In the genomic region with DNA sequence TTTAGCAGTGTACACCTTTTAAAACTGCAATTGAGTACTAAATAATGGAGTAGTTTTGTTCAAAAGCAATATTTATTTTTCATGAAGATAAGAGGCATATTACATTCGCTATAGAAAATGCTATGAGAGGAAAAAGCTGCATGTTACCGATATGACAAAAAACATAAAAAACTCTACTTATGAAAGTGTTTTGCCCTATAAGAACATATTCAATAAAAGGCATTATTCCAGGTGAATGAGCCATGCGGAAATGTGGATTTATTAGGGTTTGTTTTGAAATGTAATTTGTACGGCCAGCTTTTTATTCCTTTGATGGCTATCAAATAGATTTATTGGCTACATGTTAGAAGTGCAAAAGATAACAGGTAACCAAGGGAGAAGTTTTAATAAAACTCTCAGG, we compare ENCODE assay signal across 17 cellular contexts.
"Had no signal": no experiment of that assay in that cellular context is flagged by ENCODE, and none has a peak within 500 bp of the region (broad histone marks: within the 10 kb centered on the region; RNA-seq: fewer than 3 reads in every experiment).

No MANE protein-coding gene starts in this region.

- H3K4me1 ChIP-seq: body of pancreas, pancreas, sigmoid colon had no signal

- H3K27me3 ChIP-seq: body of pancreas, heart right ventricle, pancreas, sigmoid colon, tibial nerve had no signal

- H3K27ac ChIP-seq: epithelial cell of prostate had no signal

- H3K4me3 ChIP-seq: body of pancreas, heart right ventricle, pancreas, sigmoid colon, tibial nerve had no signal

- ATAC-seq: body of pancreas; pancreas; stimulated activated memory B cell treated with anti-CD40 and anti-IgM and Interleukin-4, amounts not matched to agents 10 μg/mL and 1 μg/mL and 100 μg/mL, for 72 hours had no signal

- H3K36me3 ChIP-seq: heart right ventricle, sigmoid colon had no signal

- H3K9me3 ChIP-seq: body of pancreas, pancreas, sigmoid colon had no signal

- DNase-seq: activated CD4-positive, alpha-beta T cell treated with anti-CD3 and anti-CD28 coated beads, Interleukin-2, amount 10 ng/mL, durations not matched to agents 7 days and 5 days; activated CD8-positive, alpha-beta memory T cell treated with anti-CD3 and anti-CD28 coated beads, Interleukin-2, amount 50 U/mL, for 48 hours; activated naive CD8-positive, alpha-beta T cell treated with anti-CD3 and anti-CD28 coated beads for 36 hours; amygdala; body of pancreas; central memory CD4-positive, alpha-beta T cell; cortex of kidney; effector memory CD8-positive, alpha-beta T cell; heart right ventricle; mammary epithelial cell; pancreas; sigmoid colon; stimulated activated CD4-positive, alpha-beta T cell treated with anti-CD3 and anti-CD28 coated beads, Interleukin-1b, Interleukin-23, amount 100 ng/mL, for 48 hours; SW 1271 had no signal
